In genomic region chr9:65514465-65514864, GRCh38 we compare ENCODE assay signal across 6 cellular contexts.
DNase-seq lines count a peak whose midpoint lies in the region; ATAC-seq, FAIRE-seq and TF ChIP-seq lines count a peak whose summit lies in the region.
"Not testable (repeated sequence)": the region's sequence is repeated elsewhere in the genome, so short reads cannot be mapped to it uniquely, and the experiment has no call there.

No MANE protein-coding gene starts in this region.

- H3K4me1 ChIP-seq in kidney (ENCODE audit: control insufficient read depth in 1 of 2, insufficient read depth in 1 of 2, low read depth in 1 of 2, low read length in 2 of 2); testis: not testable (repeated sequence)

- CTCF ChIA-PET in activated CD8-positive, alpha-beta T cell treated with anti-CD3 and anti-CD28 coated beads for 36 hours (lab: Charles Lee) = not testable (repeated sequence)

- FAIRE-seq in kidney (lab: Jason Lieb, UNC) = not testable (repeated sequence)

- not testable (repeated sequence) for H3K4me1 Mint-ChIP-seq in activated CD8-positive, alpha-beta T cell treated with anti-CD3 and anti-CD28 coated beads for 36 hours (ENCODE audit: low read depth)

- H3K36me3 Mint-ChIP-seq in activated CD8-positive, alpha-beta T cell treated with anti-CD3 and anti-CD28 coated beads for 36 hours (ENCODE audit: low read depth) = not testable (repeated sequence)

- not testable (repeated sequence) for TF ChIP-seq CTCF in activated CD8-positive, alpha-beta T cell treated with anti-CD3 and anti-CD28 coated beads for 36 hours (IDR thresholded peaks at IDR 0.05); kidney (IDR thresholded peaks at IDR 0.05; ENCODE audit: borderline replicate concordance, extremely low read depth, insufficient read depth); testis (IDR thresholded peaks at IDR 0.05)

- not testable (repeated sequence) for H3K27ac Mint-ChIP-seq in activated CD8-positive, alpha-beta T cell treated with anti-CD3 and anti-CD28 coated beads for 36 hours

- not testable (repeated sequence) for H3K4me3 Mint-ChIP-seq in activated CD8-positive, alpha-beta T cell treated with anti-CD3 and anti-CD28 coated beads for 36 hours

- 53 to 78% methylated on average over 12 of the region's 12 CpGs for WGBS in testis, 2 donors

- TF ChIP-seq POLR2A in testis (IDR thresholded peaks at IDR 0.05) = not testable (repeated sequence)

- not testable (repeated sequence) for H3K4me3 ChIP-seq in kidney (ENCODE audit: low read length in 2 of 2); testis

- intact Hi-C loops in activated CD8-positive, alpha-beta T cell treated with anti-CD3 and anti-CD28 coated beads for 36 hours (cut with micrococcal nuclease); kidney (cut with DNase I); testis (cut with DNase I; ENCODE audit: low total_unique reads): not testable (repeated sequence)

- not testable (repeated sequence) for H3K9ac ChIP-seq in kidney (ENCODE audit: low read length in 2 of 2)

- ATAC-seq in activated CD8-positive, alpha-beta T cell treated with anti-CD3 and anti-CD28 coated beads for 36 hours = not testable (repeated sequence)

- H3K27me3 ChIP-seq in testis = not testable (repeated sequence)

- POLR2A ChIA-PET in activated CD8-positive, alpha-beta T cell treated with anti-CD3 and anti-CD28 coated beads for 36 hours (lab: Charles Lee) = not testable (repeated sequence)

- H3K9me3 ChIP-seq in kidney (ENCODE audit: control insufficient read depth in 1 of 2, low read length in 2 of 2); testis: not testable (repeated sequence)

- H3K36me3 ChIP-seq in kidney (ENCODE audit: control insufficient read depth in 1 of 2, insufficient read depth in 2 of 2, low read length in 2 of 2); testis (ENCODE audit: low read depth, missing control alignments): not testable (repeated sequence)

- H3K27me3 Mint-ChIP-seq in activated CD8-positive, alpha-beta T cell treated with anti-CD3 and anti-CD28 coated beads for 36 hours = not testable (repeated sequence)

- DNase-seq in Daoy (ENCODE audit: low read depth) (peak; percentile 11), kidney (peak; percentile 49), left kidney (ENCODE audit: low read depth, low spot score) (peak; percentile 1), medulla oblongata (ENCODE audit: extremely low spot score) (peak; percentile 2), testis (peak; percentile 41)
- DNase-seq in activated CD8-positive, alpha-beta T cell treated with anti-CD3 and anti-CD28 coated beads for 36 hours = peak; percentile 1

- H3K27ac ChIP-seq in kidney (ENCODE audit: low read depth in 2 of 2, low read length in 2 of 2); testis: not testable (repeated sequence)

- H3K9me3 Mint-ChIP-seq in activated CD8-positive, alpha-beta T cell treated with anti-CD3 and anti-CD28 coated beads for 36 hours = not testable (repeated sequence)
